17 cellular contexts compared by ENCODE assay signal in genomic region chr3:56621686-56622085, GRCh38.
DNase-seq lines count a peak whose midpoint lies in the region; ATAC-seq and TF ChIP-seq lines count a peak whose summit lies in the region.
"Had no signal": no experiment of that assay in that cellular context is flagged by ENCODE, and none has a peak within 500 bp of the region (broad histone marks: within the 10 kb centered on the region; RNA-seq: fewer than 3 reads in every experiment).

No MANE protein-coding gene starts in this region.

- no peak for DNase-seq in CD8-positive, alpha-beta T cell
- DNase-seq in NCI-H1048 (lab: John Stamatoyannopoulos, UW) = peak; percentile 23
- DNase-seq in mammary epithelial cell = peak; percentile 52
- no peak for DNase-seq in naive thymus-derived CD8-positive, alpha-beta T cell
- no peak for DNase-seq in Peyer's patch
- no peak for DNase-seq in NCI-H524 treated with DMSO at 0.1 percent for 48 hours (lab: John Stamatoyannopoulos, UW)
- DNase-seq in HK-2 (ENCODE audit: unreplicated experiment) = no peak
- DNase-seq: AML-193; effector CD4-positive, alpha-beta T cell; GDM1; MM.1S; NCI-H1930; stimulated activated CD4-positive, alpha-beta T cell treated with anti-CD3 and anti-CD28 coated beads, Interleukin-4, amount 100 ng/mL, for 24 hours; stimulated activated CD8-positive, alpha-beta memory T cell treated with anti-CD3 and anti-CD28 coated beads, Interleukin-4, amount 100 ng/mL, for 48 hours had no signal

- peaks cover 26% of the 10 kb centered on the region for H3K36me3 ChIP-seq in CD8-positive, alpha-beta T cell (ENCODE audit: insufficient read depth, low read length)
- H3K36me3 ChIP-seq in mammary epithelial cell (ENCODE audit: insufficient read depth, low read length) (peaks cover 48% of the 10 kb centered on the region), Peyer's patch (peaks cover 0 to 86% (median 0%) of the 10 kb centered on the region in 3 donors)

- intact Hi-C loops in CD8-positive, alpha-beta T cell (cut with DNase I, micrococcal nuclease) = loop anchor here in 1 of 2 experiments (10.0 kb wide), 1 partner anchor 53 kb away; no protein-coding TSS in a partner anchor
- intact Hi-C loops in mammary epithelial cell (cut with micrococcal nuclease) = no loop called here

- no peak for TF ChIP-seq CTCF in CD8-positive, alpha-beta T cell (IDR thresholded peaks at IDR 0.05)
- no peak for TF ChIP-seq CTCF in mammary epithelial cell (conservative IDR thresholded peaks at IDR 0.05 in 1 of 2, IDR thresholded peaks at IDR 0.05 in 1 of 2; ENCODE audit: extremely low read depth in 1 of 2, insufficient read depth in 1 of 2, low read depth in 1 of 2, low read length in 2 of 2)
- TF ChIP-seq CTCF in Peyer's patch (IDR thresholded peaks at IDR 0.05) = no peak

- peaks cover 15% of the 10 kb centered on the region for H3K4me1 Mint-ChIP-seq in CD8-positive, alpha-beta T cell (ENCODE audit: low read depth)
- peaks cover 2 to 13% (median 6%) of the 10 kb centered on the region in 4 donors for H3K4me1 Mint-ChIP-seq in naive thymus-derived CD8-positive, alpha-beta T cell

- H3K27me3 ChIP-seq in CD8-positive, alpha-beta T cell (ENCODE audit: insufficient read depth, low read length) = no peaks in the 10 kb centered on the region
- H3K27me3 ChIP-seq in mammary epithelial cell (ENCODE audit: insufficient read depth, low read length) (no peaks in the 10 kb centered on the region), Peyer's patch (no peaks in the 10 kb centered on the region)

- BruUV-seq in mammary epithelial cell (replicated peaks; lab: Mats Ljungman, UMichigan) = no TSS peak

- H3K9me3 Mint-ChIP-seq in CD8-positive, alpha-beta T cell = no peaks in the 10 kb centered on the region
- H3K9me3 Mint-ChIP-seq in naive thymus-derived CD8-positive, alpha-beta T cell = peaks cover 0 to 1% (median 0%) of the 10 kb centered on the region in 9 donors

- no peak overlapping the region for H3K4me2 ChIP-seq in mammary epithelial cell (ENCODE audit: insufficient read depth, low read depth, low read length)

- H3K4me3 Mint-ChIP-seq in CD8-positive, alpha-beta T cell = no peak overlapping the region
- no peak overlapping the region for H3K4me3 Mint-ChIP-seq in naive thymus-derived CD8-positive, alpha-beta T cell

- no peak overlapping the region for H3K9ac ChIP-seq in mammary epithelial cell (ENCODE audit: insufficient read depth, low read length)

- CTCF ChIA-PET in CD8-positive, alpha-beta T cell (lab: Charles Lee) = interaction anchor here (0.6 kb wide), 1 partner anchor 57 kb away, joined by 3 read pairs; no protein-coding TSS in a partner anchor
- CTCF ChIA-PET in mammary epithelial cell (lab: Charles Lee; ENCODE audit: low non-redundant PET) = no interaction called here

- peak overlapping the region; percentile 69 for H3K27ac Mint-ChIP-seq in CD8-positive, alpha-beta T cell
- H3K27ac Mint-ChIP-seq in naive thymus-derived CD8-positive, alpha-beta T cell = peak overlapping the region in 7 of 10 donors; percentile 24 to 88 (median 53)

- in situ Hi-C loops in mammary epithelial cell (cut with MboI; ENCODE audit: low sequenced_read_pairs in 2 of 2) = no loop called here

- H3K9me3 ChIP-seq in CD8-positive, alpha-beta T cell (ENCODE audit: low read length) = no peaks in the 10 kb centered on the region
- H3K9me3 ChIP-seq in mammary epithelial cell (replicated peaks; ENCODE audit: insufficient read depth, low read length) (no peaks in the 10 kb centered on the region), Peyer's patch (no peaks in the 10 kb centered on the region)
- H3K9me3 ChIP-seq: thoracic aorta had no signal

- no peak overlapping the region for H2AFZ ChIP-seq in mammary epithelial cell (ENCODE audit: low read depth, low read length)

- H3K27ac ChIP-seq in CD8-positive, alpha-beta T cell (ENCODE audit: low read depth, low read length) = no peak overlapping the region
- H3K27ac ChIP-seq in mammary epithelial cell (ENCODE audit: insufficient read depth, low read depth, low read length) (no peak overlapping the region), Peyer's patch (no peak overlapping the region)
- H3K27ac ChIP-seq: thoracic aorta had no signal

- no peak overlapping the region for H3K4me3 ChIP-seq in CD8-positive, alpha-beta T cell (ENCODE audit: low read depth, low read length)
- H3K4me3 ChIP-seq in mammary epithelial cell (replicated peaks in 1 of 3; ENCODE audit: insufficient read depth in 1 of 3, low read depth in 2 of 3, low read length in 3 of 3) (no peak overlapping the region), Peyer's patch (no peak overlapping the region)
- H3K4me3 ChIP-seq: GM12878, thoracic aorta had no signal

- TF ChIP-seq POLR2A in Peyer's patch (IDR thresholded peaks at IDR 0.05) = no peak

- POLR2A ChIA-PET in CD8-positive, alpha-beta T cell (lab: Charles Lee) = interaction anchor here (1.2 kb wide), 1 partner anchor 65 kb away, joined by 5 read pairs; the partner anchor contains the start of gene CCDC66
- POLR2A ChIA-PET in naive thymus-derived CD8-positive, alpha-beta T cell (lab: Charles Lee) = interaction anchor here (0.6 to 1.8 kb wide), 3 partner anchors 10 to 65 kb away, joined by 3 to 5 read pairs (median 4); no protein-coding TSS in a partner anchor

- H3K36me3 Mint-ChIP-seq in CD8-positive, alpha-beta T cell = peaks cover 84% of the 10 kb centered on the region
- peaks cover 14 to 92% (median 49%) of the 10 kb centered on the region in 3 donors for H3K36me3 Mint-ChIP-seq in naive thymus-derived CD8-positive, alpha-beta T cell

- 7% methylated on average over 3 of the region's 3 CpGs for WGBS in mammary epithelial cell (ENCODE audit: low coverage, missing lambda C conversion rate)

- ATAC-seq in CD8-positive, alpha-beta T cell = no peak
- no peak for ATAC-seq in naive thymus-derived CD8-positive, alpha-beta T cell
- ATAC-seq in GM21576 (IDR thresholded peaks at IDR 0.05; ENCODE audit: unreplicated experiment) = no peak
- ATAC-seq: GM12878 had no signal

- peaks cover under 1% of the 10 kb centered on the region for H3K79me2 ChIP-seq in mammary epithelial cell (ENCODE audit: insufficient read depth, low read length)

- H3K27me3 Mint-ChIP-seq in CD8-positive, alpha-beta T cell (ENCODE audit: low read depth) = no peaks in the 10 kb centered on the region
- no peaks in the 10 kb centered on the region for H3K27me3 Mint-ChIP-seq in naive thymus-derived CD8-positive, alpha-beta T cell

- no peaks in the 10 kb centered on the region for H4K20me1 ChIP-seq in mammary epithelial cell (ENCODE audit: insufficient read depth, low read length)

- H3K4me1 ChIP-seq in CD8-positive, alpha-beta T cell (ENCODE audit: insufficient read depth, low read length) = peaks cover under 1% of the 10 kb centered on the region
- H3K4me1 ChIP-seq in mammary epithelial cell (ENCODE audit: insufficient read depth, low read length) = peaks cover 5% of the 10 kb centered on the region
- no peaks in the 10 kb centered on the region for H3K4me1 ChIP-seq in Peyer's patch

- dilution Hi-C loops in mammary epithelial cell (cut with HindIII; ENCODE audit: low sequenced_read_pairs) = no loop called here

Comparison
In these comparisons a context has a peak if more than half of its experiments do, and no peak if none do; other contexts are left out.
1. DNase-seq: peak in NCI-H1048 (single experiment) and mammary epithelial cell (single experiment); none in CD8-positive, alpha-beta T cell (0 of 7), naive thymus-derived CD8-positive, alpha-beta T cell (0 of 10), Peyer's patch (0 of 3), NCI-H524 treated with DMSO at 0.1 percent for 48 hours (single experiment) and HK-2 (single experiment).